In genomic region chr6:154942770-154943169, GRCh38 we compare ENCODE assay signal across 8 cellular contexts.
"Had no signal": no experiment of that assay in that cellular context is flagged by ENCODE, and none has a peak within 500 bp of the region (broad histone marks: within the 10 kb centered on the region; RNA-seq: fewer than 3 reads in every experiment).

No MANE protein-coding gene starts in this region.

- H3K9me3 Mint-ChIP-seq: H9, HFFc6 had no signal

- H3K4me1 Mint-ChIP-seq: H9 had no signal

- H3K4me3 Mint-ChIP-seq: H9, HFFc6, IgD-negative memory B cell had no signal

- H3K4me3 ChIP-seq: GM23248 had no signal

- H2AFZ ChIP-seq: GM23248 had no signal

- ATAC-seq: HCT116, HepG2 had no signal

- DNase-seq: GM23248, H9, HFFc6, KBM-7 had no signal

- H3K27ac Mint-ChIP-seq: H9, HFFc6, IgD-negative memory B cell had no signal

- H3K27ac ChIP-seq: GM23248, KMS-11 had no signal

- H3K27me3 Mint-ChIP-seq: IgD-negative memory B cell had no signal

- H3K4me2 ChIP-seq: KMS-11 had no signal
